Comparison of ENCODE assay signal across 24 cellular contexts in genomic region chr7:66964391-66964790, GRCh38. TPM values are rescaled to one million over a fixed set of nuclear protein-coding genes. Genes with fewer than 3 reads are reported as not detected.
A peak's percentile ranks its signal among the peaks of the same experiment; 100 is the strongest.
DNase-seq lines count a peak whose midpoint lies in the region; ATAC-seq, FAIRE-seq and TF ChIP-seq lines count a peak whose summit lies in the region.
"Had no signal": no experiment of that assay in that cellular context is flagged by ENCODE, and none has a peak within 500 bp of the region (broad histone marks: within the 10 kb centered on the region; RNA-seq: fewer than 3 reads in every experiment).

No MANE protein-coding gene starts in this region.

- CTCF ChIA-PET in activated naive CD4-positive, alpha-beta T cell treated with anti-CD3 and anti-CD28 coated beads, Interleukin-2, amount 10 ng/mL, durations not matched to agents 7 days and 5 days (lab: Charles Lee): no interaction called here
- CTCF ChIA-PET in WTC11 (lab: Charles Lee): no interaction called here

- POLR2A ChIA-PET in WTC11 (lab: Charles Lee): no interaction called here

- H3K27me3 Mint-ChIP-seq in chondrocyte (ENCODE audit: low read depth): no peaks in the 10 kb centered on the region
- H3K27me3 Mint-ChIP-seq in mesothelial cell of epicardium (ENCODE audit: low read depth): no peaks in the 10 kb centered on the region
- H3K27me3 Mint-ChIP-seq in activated naive CD4-positive, alpha-beta T cell treated with anti-CD3 and anti-CD28 coated beads, Interleukin-2, amount 10 ng/mL, durations not matched to agents 7 days and 5 days: no peaks in the 10 kb centered on the region
- no peaks in the 10 kb centered on the region for H3K27me3 Mint-ChIP-seq in WTC11 (ENCODE audit: low read depth)
- H3K27me3 Mint-ChIP-seq: CD4-positive, CD25-positive, alpha-beta regulatory T cell; memory B cell; natural killer cell treated with Interleukin-12 subunit alpha and Interleukin-12 subunit beta and Interleukin-15 and Interleukin-18, amount 100 ng/mL, for 72 hours had no signal

- no peak for FAIRE-seq in RCC 7860 (lab: Jason Lieb, UNC)
- FAIRE-seq: HTR-8/SVneo had no signal

- H3K9me3 Mint-ChIP-seq in chondrocyte (ENCODE audit: low read depth) (no peaks in the 10 kb centered on the region), mesothelial cell of epicardium (peaks cover 4% of the 10 kb centered on the region), WTC11 (peaks cover 9% of the 10 kb centered on the region)
- no peaks in the 10 kb centered on the region for H3K9me3 Mint-ChIP-seq in activated naive CD4-positive, alpha-beta T cell treated with anti-CD3 and anti-CD28 coated beads, Interleukin-2, amount 10 ng/mL, durations not matched to agents 7 days and 5 days
- H3K9me3 Mint-ChIP-seq: CD4-positive, CD25-positive, alpha-beta regulatory T cell; natural killer cell treated with Interleukin-12 subunit alpha and Interleukin-12 subunit beta and Interleukin-15 and Interleukin-18, amount 100 ng/mL, for 72 hours had no signal

- H3K4me3 Mint-ChIP-seq in chondrocyte (ENCODE audit: unreplicated experiment) (no peak overlapping the region), mesothelial cell of epicardium (no peak overlapping the region), WTC11 (no peak overlapping the region)
- no peak overlapping the region for H3K4me3 Mint-ChIP-seq in activated naive CD4-positive, alpha-beta T cell treated with anti-CD3 and anti-CD28 coated beads, Interleukin-2, amount 10 ng/mL, durations not matched to agents 7 days and 5 days
- H3K4me3 Mint-ChIP-seq: CD4-positive, CD25-positive, alpha-beta regulatory T cell; memory B cell; natural killer cell treated with Interleukin-12 subunit alpha and Interleukin-12 subunit beta and Interleukin-15 and Interleukin-18, amount 100 ng/mL, for 72 hours had no signal

- no peak overlapping the region for H3K4me3 ChIP-seq in AG10803 (ENCODE audit: low read length)
- H3K4me3 ChIP-seq: adrenal gland, suprapubic skin had no signal

- H3K4me1 Mint-ChIP-seq in chondrocyte (ENCODE audit: low read depth) (peaks cover 8% of the 10 kb centered on the region), mesothelial cell of epicardium (peaks cover 7% of the 10 kb centered on the region), WTC11 (no peaks in the 10 kb centered on the region)
- H3K4me1 Mint-ChIP-seq in activated naive CD4-positive, alpha-beta T cell treated with anti-CD3 and anti-CD28 coated beads, Interleukin-2, amount 10 ng/mL, durations not matched to agents 7 days and 5 days: no peaks in the 10 kb centered on the region
- H3K4me1 Mint-ChIP-seq: memory B cell had no signal

- no peak for ATAC-seq in WTC11
- ATAC-seq: left cardiac atrium; natural killer cell treated with Interleukin-12 subunit alpha and Interleukin-12 subunit beta and Interleukin-15 and Interleukin-18, amount 100 ng/mL, for 72 hours; sciatic nerve had no signal

- H3K27ac Mint-ChIP-seq in chondrocyte (ENCODE audit: unreplicated experiment) (peak overlapping the region; percentile 80), mesothelial cell of epicardium (peak overlapping the region; percentile 93), WTC11 (no peak overlapping the region)
- H3K27ac Mint-ChIP-seq in activated naive CD4-positive, alpha-beta T cell treated with anti-CD3 and anti-CD28 coated beads, Interleukin-2, amount 10 ng/mL, durations not matched to agents 7 days and 5 days: no peak overlapping the region
- H3K27ac Mint-ChIP-seq: CD4-positive, CD25-positive, alpha-beta regulatory T cell; memory B cell; natural killer cell treated with Interleukin-12 subunit alpha and Interleukin-12 subunit beta and Interleukin-15 and Interleukin-18, amount 100 ng/mL, for 72 hours had no signal

- DNase-seq in AG10803 (ENCODE audit: low read depth): peak; percentile 39
- DNase-seq in M059J (ENCODE audit: low read depth): peak; percentile 18
- no peak for DNase-seq in chondrocyte (ENCODE audit: low spot score)
- no peak for DNase-seq in mesothelial cell of epicardium (ENCODE audit: low spot score in 2 of 2, unreplicated experiment in 2 of 2)
- no peak for DNase-seq in activated naive CD4-positive, alpha-beta T cell treated with anti-CD3 and anti-CD28 coated beads, Interleukin-2, amount 10 ng/mL, durations not matched to agents 7 days and 5 days
- no peak for DNase-seq in WTC11 (ENCODE audit: low spot score)
- DNase-seq in AG20443 (ENCODE audit: low spot score): no peak
- DNase-seq in RCC 7860 (ENCODE audit: low spot score): no peak
- DNase-seq: activated CD4-positive, alpha-beta T cell treated with anti-CD3 and anti-CD28 coated beads, Interleukin-2, amount 50 U/mL, for 4 hours; activated gamma-delta T cell; caudate nucleus; CD4-positive, CD25-positive, alpha-beta regulatory T cell; DMS153; left cardiac atrium; NCI-H1436 treated with DMSO at 0.1 percent for 48 hours; NCI-H69; SHP77 treated with DMSO at 0.1 percent for 48 hours; T-helper 2 cell had no signal

- TF ChIP-seq CTCF in AG10803 (conservative IDR thresholded peaks at IDR 0.05; ENCODE audit: low read length) (no peak), chondrocyte (IDR thresholded peaks at IDR 0.05) (no peak), mesothelial cell of epicardium (IDR thresholded peaks at IDR 0.05; ENCODE audit: unreplicated experiment) (no peak), WTC11 (IDR thresholded peaks at IDR 0.05) (no peak)

- H3K36me3 Mint-ChIP-seq in chondrocyte (ENCODE audit: low read depth) (peaks cover 3% of the 10 kb centered on the region), mesothelial cell of epicardium (peaks cover 20% of the 10 kb centered on the region), WTC11 (peaks cover 4% of the 10 kb centered on the region; the same call in 1 of the 2 replicates)
- H3K36me3 Mint-ChIP-seq in activated naive CD4-positive, alpha-beta T cell treated with anti-CD3 and anti-CD28 coated beads, Interleukin-2, amount 10 ng/mL, durations not matched to agents 7 days and 5 days: peaks cover 6% of the 10 kb centered on the region
- H3K36me3 Mint-ChIP-seq: natural killer cell treated with Interleukin-12 subunit alpha and Interleukin-12 subunit beta and Interleukin-15 and Interleukin-18, amount 100 ng/mL, for 72 hours had no signal

TF ChIP-seq in WTC11, 78 proteins besides CTCF, POLR2A, EP300 and RAD21:
- TF ChIP-seq E2F5 (CRISPR knock-in tag; IDR thresholded peaks at IDR 0.05): no peak

RNA-seq across cellular contexts. Expression of gene SBDS, which starts 31.0 kb away (rescaled TPM):
- 86.8 and 112 TPM in 2 replicates for total RNA-seq in M059J (2014; rRNA removed; shearing (Covaris generic))
- total RNA-seq in chondrocyte (124 to 146 TPM (median 144 TPM) in 3 replicates), mesothelial cell of epicardium (39.2 to 42.9 TPM (median 40.6 TPM) in 3 replicates), WTC11 (2021) (22.9 to 25.5 TPM (median 24.5 TPM) in 3 replicates)

RNA-seq across cellular contexts. Expression of gene TYW1, which starts 32.2 kb away (rescaled TPM):
- total RNA-seq in M059J (2014; rRNA removed; shearing (Covaris generic)): 20.6 and 32.3 TPM in 2 replicates
- 12.5 to 18.3 TPM (median 12.9 TPM) in 3 replicates for total RNA-seq in chondrocyte
- 20.4 to 23.4 TPM (median 21.4 TPM) in 3 replicates for total RNA-seq in mesothelial cell of epicardium
- 14.9 to 15.8 TPM (median 15.3 TPM) in 3 replicates for total RNA-seq in WTC11 (2021)

RNA-seq across cellular contexts. Expression of gene TMEM248, which starts 43.4 kb away (rescaled TPM):
- 158 and 193 TPM in 2 replicates for total RNA-seq in M059J (2014; rRNA removed; shearing (Covaris generic))
- total RNA-seq in chondrocyte (83.0 to 102 TPM (median 90.6 TPM) in 3 replicates), mesothelial cell of epicardium (81.3 to 85.3 TPM (median 85.1 TPM) in 3 replicates), WTC11 (2021) (56.9 to 60.4 TPM (median 59.1 TPM) in 3 replicates)

Comparison
In these comparisons a context has a peak if more than half of its experiments do, and no peak if none do; other contexts are left out.
1. DNase-seq: peak in AG10803 (single experiment) and M059J (single experiment); none in chondrocyte (single experiment), mesothelial cell of epicardium (0 of 2), activated naive CD4-positive, alpha-beta T cell treated with anti-CD3 and anti-CD28 coated beads, Interleukin-2, amount 10 ng/mL, durations not matched to agents 7 days and 5 days (single experiment), WTC11 (single experiment), AG20443 (single experiment) and RCC 7860 (single experiment).
2. H3K27ac Mint-ChIP-seq: peak in chondrocyte (single experiment) and mesothelial cell of epicardium (single experiment); none in activated naive CD4-positive, alpha-beta T cell treated with anti-CD3 and anti-CD28 coated beads, Interleukin-2, amount 10 ng/mL, durations not matched to agents 7 days and 5 days (single experiment) and WTC11 (single experiment).